ENCODE assay signal across 19 cellular contexts in genomic region chr19:377801-378581, GRCh38. TPM values are rescaled to one million over a fixed set of nuclear protein-coding genes. Genes with fewer than 3 reads are reported as not detected.
A peak's percentile ranks its signal among the peaks of the same experiment; 100 is the strongest.
DNase-seq lines count a peak whose midpoint lies in the region; ATAC-seq, FAIRE-seq and TF ChIP-seq lines count a peak whose summit lies in the region.
"Had no signal": no experiment of that assay in that cellular context is flagged by ENCODE, and none has a peak within 500 bp of the region (broad histone marks: within the 10 kb centered on the region; RNA-seq: fewer than 3 reads in every experiment).

No MANE protein-coding gene starts in this region.

- dilution Hi-C loops in mammary epithelial cell (cut with HindIII; ENCODE audit: low sequenced_read_pairs): no loop called here

- no peaks in the 10 kb centered on the region for H3K27me3 Mint-ChIP-seq in MCF 10A (ENCODE audit: insufficient read depth, unreplicated experiment)

- no peak overlapping the region for H3K4me3 Mint-ChIP-seq in MCF 10A (ENCODE audit: unreplicated experiment)
- H3K4me3 Mint-ChIP-seq: activated naive CD8-positive, alpha-beta T cell treated with anti-CD3 and anti-CD28 coated beads, Interleukin-2, amount 50 U/mL, for 24 hours; activated T-cell treated with anti-CD3 and anti-CD28 coated beads, Interleukin-2, amount 50 U/mL, for 24 hours had no signal

- DNase-seq in mammary epithelial cell (peak; percentile 6), MCF 10A (ENCODE audit: unreplicated experiment) (no peak), left lung (no peak), D721Med (ENCODE audit: insufficient read length, low spot score) (no peak), NCI-H748 treated with DMSO at 0.1 percent for 48 hours (lab: John Stamatoyannopoulos, UW) (no peak)
- DNase-seq: activated CD4-positive, alpha-beta T cell treated with anti-CD3 and anti-CD28 coated beads for 1 hour; activated naive CD8-positive, alpha-beta T cell treated with anti-CD3 and anti-CD28 coated beads, Interleukin-2, amount 50 U/mL, for 24 hours; activated T-cell treated with anti-CD3 and anti-CD28 coated beads, Interleukin-2, amount 50 U/mL, for 24 hours; BE2C; cerebellar nuclear complex; DMS79; Karpas-422; midbrain; NCI-H1436; NCI-H524; nucleus accumbens had no signal

- CTCF ChIA-PET in mammary epithelial cell (lab: Charles Lee; ENCODE audit: low non-redundant PET): no interaction called here
- CTCF ChIA-PET in MCF 10A (lab: Yijun Ruan, JAX): no interaction called here

- BruUV-seq in mammary epithelial cell (replicated peaks; lab: Mats Ljungman, UMichigan) (no TSS peak), MCF 10A (replicated peaks; lab: Mats Ljungman, UMichigan) (no TSS peak)

- intact Hi-C loops in mammary epithelial cell (cut with micrococcal nuclease) (no loop called here), MCF 10A (cut with micrococcal nuclease) (no loop called here), left lung (cut with DNase I) (no loop called here)

- H3K9me3 ChIP-seq in mammary epithelial cell (replicated peaks; ENCODE audit: insufficient read depth, low read length) (peaks cover 2% of the 10 kb centered on the region), left lung (no peaks in the 10 kb centered on the region)
- H3K9me3 ChIP-seq: BE2C had no signal

- POLR2A ChIA-PET in MCF 10A (lab: Yijun Ruan, JAX): no interaction called here

- H3K27ac Mint-ChIP-seq in MCF 10A (ENCODE audit: low read depth, unreplicated experiment): no peak overlapping the region
- H3K27ac Mint-ChIP-seq: activated naive CD8-positive, alpha-beta T cell treated with anti-CD3 and anti-CD28 coated beads, Interleukin-2, amount 50 U/mL, for 24 hours; activated T-cell treated with anti-CD3 and anti-CD28 coated beads, Interleukin-2, amount 50 U/mL, for 24 hours had no signal

- in situ Hi-C loops in mammary epithelial cell (cut with MboI; ENCODE audit: low sequenced_read_pairs in 2 of 2): no loop called here

- WGBS in mammary epithelial cell (ENCODE audit: low coverage, missing lambda C conversion rate): 77% methylated on average over 24 of the region's 38 CpGs

- FAIRE-seq in D721Med (lab: Jason Lieb, UNC): no peak

- H3K36me3 Mint-ChIP-seq in MCF 10A (ENCODE audit: insufficient read depth, unreplicated experiment): no peaks in the 10 kb centered on the region

- H3K27me3 ChIP-seq in mammary epithelial cell (ENCODE audit: insufficient read depth, low read length) (no peaks in the 10 kb centered on the region), left lung (peaks cover 11 to 29% of the 10 kb centered on the region in 2 donors)

- ATAC-seq in left lung (peak; percentile 54), HG03460 (IDR thresholded peaks at IDR 0.05; ENCODE audit: unreplicated experiment) (no peak), HG02884 (IDR thresholded peaks at IDR 0.05; ENCODE audit: unreplicated experiment) (no peak)
- ATAC-seq: activated naive CD8-positive, alpha-beta T cell treated with anti-CD3 and anti-CD28 coated beads, Interleukin-2, amount 50 U/mL, for 24 hours had no signal

- no peak overlapping the region for H3K27ac ChIP-seq in mammary epithelial cell (ENCODE audit: insufficient read depth, low read depth, low read length)
- peak overlapping the region; percentile 31; the same call in 1 of the 2 replicates for H3K27ac ChIP-seq in VCaP
- H3K27ac ChIP-seq in left lung: no peak overlapping the region

- no peak overlapping the region for H3K9ac ChIP-seq in mammary epithelial cell (ENCODE audit: insufficient read depth, low read length)

- H3K4me3 ChIP-seq in mammary epithelial cell (replicated peaks in 1 of 3; ENCODE audit: insufficient read depth in 1 of 3, low read depth in 2 of 3, low read length in 3 of 3): no peak overlapping the region
- H3K4me3 ChIP-seq in left lung: no peak overlapping the region

- H3K4me1 Mint-ChIP-seq in MCF 10A (ENCODE audit: insufficient read depth, unreplicated experiment): peaks cover 17% of the 10 kb centered on the region

- H3K4me1 ChIP-seq in mammary epithelial cell (ENCODE audit: insufficient read depth, low read length): peaks cover 22% of the 10 kb centered on the region
- H3K4me1 ChIP-seq in left lung: no peaks in the 10 kb centered on the region
- H3K4me1 ChIP-seq: BE2C had no signal

- H4K20me1 ChIP-seq in mammary epithelial cell (ENCODE audit: insufficient read depth, low read length): no peaks in the 10 kb centered on the region

- no peaks in the 10 kb centered on the region for H3K79me2 ChIP-seq in mammary epithelial cell (ENCODE audit: insufficient read depth, low read length)

- TF ChIP-seq CTCF in mammary epithelial cell (conservative IDR thresholded peaks at IDR 0.05 in 1 of 2, IDR thresholded peaks at IDR 0.05 in 1 of 2; ENCODE audit: extremely low read depth in 1 of 2, insufficient read depth in 1 of 2, low read depth in 1 of 2, low read length in 2 of 2) (no peak), MCF 10A (IDR thresholded peaks at IDR 0.05; ENCODE audit: unreplicated experiment) (no peak), VCaP (conservative IDR thresholded peaks at IDR 0.05) (peak; percentile 19; the same call in 1 of the 2 replicates), left lung (IDR thresholded peaks at IDR 0.05) (no peak), D721Med (IDR thresholded peaks at IDR 0.05; ENCODE audit: insufficient read depth, missing control alignments) (no peak)

- H2AFZ ChIP-seq in mammary epithelial cell (ENCODE audit: low read depth, low read length): no peak overlapping the region

- H3K36me3 ChIP-seq in mammary epithelial cell (ENCODE audit: insufficient read depth, low read length) (no peaks in the 10 kb centered on the region), left lung (no peaks in the 10 kb centered on the region)
- H3K36me3 ChIP-seq: BE2C had no signal

- peaks cover 5% of the 10 kb centered on the region for H3K9me3 Mint-ChIP-seq in MCF 10A (ENCODE audit: unreplicated experiment)
- H3K9me3 Mint-ChIP-seq: activated naive CD8-positive, alpha-beta T cell treated with anti-CD3 and anti-CD28 coated beads, Interleukin-2, amount 50 U/mL, for 24 hours had no signal

- H3K4me2 ChIP-seq in mammary epithelial cell (ENCODE audit: insufficient read depth, low read depth, low read length): no peak overlapping the region

RNA-seq across cellular contexts. Expression of gene C2CD4C, which starts 31.0 kb away (rescaled TPM):
- total RNA-seq in mammary epithelial cell (1 to 10 TPM in 1 of 2 donors, under 1 TPM in 1; 0.33 to 1.8 TPM), MCF 10A (2022) (0.49 and 0.88 TPM in 2 replicates), left lung (1 to 10 TPM; 1.1 to 2.4 TPM)
- 0.39 TPM for polyA plus RNA-seq in mammary epithelial cell
- not detected for polyA minus RNA-seq in mammary epithelial cell

RNA-seq across cellular contexts. Expression of gene MIER2, which starts 33.4 kb away (rescaled TPM):
- total RNA-seq in mammary epithelial cell (10 to 100 TPM; 17.8 to 41.6 TPM), MCF 10A (2022) (24.2 TPM in 2 replicates), left lung (10 to 100 TPM; 24.8 to 41.6 TPM)
- 18.0 TPM for polyA plus RNA-seq in mammary epithelial cell
- polyA minus RNA-seq in mammary epithelial cell: 102 TPM
